In genomic region chr3:196499061-196499460, GRCh38 we compare ENCODE assay signal across 10 cellular contexts.
DNase-seq lines count a peak whose midpoint lies in the region; ATAC-seq and TF ChIP-seq lines count a peak whose summit lies in the region.
"Had no signal": no experiment of that assay in that cellular context is flagged by ENCODE, and none has a peak within 500 bp of the region (broad histone marks: within the 10 kb centered on the region; RNA-seq: fewer than 3 reads in every experiment).

No MANE protein-coding gene starts in this region.

- H3K4me1 ChIP-seq in adipocyte (ENCODE audit: control insufficient read depth, insufficient read depth, low read length), result peaks cover 27% of the 10 kb centered on the region

- H3K4me3 ChIP-seq in GM12865 (ENCODE audit: low read depth, low read length) (peak overlapping the region; percentile 71), adipocyte (ENCODE audit: low read length) (peak overlapping the region; percentile 98)

- no peak for TF ChIP-seq CTCF in GM12865 (IDR thresholded peaks at IDR 0.05; ENCODE audit: insufficient read depth, low read depth, low read length, missing control alignments)

- no peaks in the 10 kb centered on the region for H3K9me3 ChIP-seq in adipocyte (ENCODE audit: control insufficient read depth, low read length)

- peaks cover 4% of the 10 kb centered on the region for H3K36me3 ChIP-seq in adipocyte (ENCODE audit: control insufficient read depth, insufficient read depth, low read length, severe bottlenecking)

- peak overlapping the region; percentile 12 for H3K9ac ChIP-seq in adipocyte (ENCODE audit: low read length)

- peak; percentile 64 for DNase-seq in AG20443 (ENCODE audit: low spot score)
- no peak for DNase-seq in GM12865 (ENCODE audit: low read depth)
- peak; percentile 4 for DNase-seq in adipocyte (ENCODE audit: low read depth)
- peak; percentile 78 for DNase-seq in islet precursor cell
- no peak for DNase-seq in NCI-H2171 (lab: John Stamatoyannopoulos, UW)
- no peak for DNase-seq in NCI-H2171 treated with DMSO at 0.1 percent for 48 hours (lab: John Stamatoyannopoulos, UW)
- no peak for DNase-seq in HPDE6-E6E7 (ENCODE audit: extremely low spot score)
- DNase-seq: activated naive CD4-positive, alpha-beta T cell; NCI-H146 had no signal

- ATAC-seq in HG03139 (IDR thresholded peaks at IDR 0.05; ENCODE audit: unreplicated experiment), result no peak

- H3K27me3 ChIP-seq in adipocyte (replicated peaks; ENCODE audit: control insufficient read depth, insufficient read depth, low read length), result no peaks in the 10 kb centered on the region

Comparison
In these comparisons a context has a peak if more than half of its experiments do, and no peak if none do; other contexts are left out.
1. DNase-seq: peak in AG20443 (single experiment), adipocyte (single experiment) and islet precursor cell (single experiment); none in GM12865 (single experiment), NCI-H2171 (single experiment), NCI-H2171 treated with DMSO at 0.1 percent for 48 hours (single experiment) and HPDE6-E6E7 (single experiment).